ENCODE assay signal across 8 cellular contexts in genomic region chr10:59622320-59622901, GRCh38.
DNase-seq lines count a peak whose midpoint lies in the region; ATAC-seq and TF ChIP-seq lines count a peak whose summit lies in the region.

No MANE protein-coding gene starts in this region.

- intact Hi-C loops in aorta (cut with DNase I), result loop anchor here (2.0 to 10.0 kb wide), 7 partner anchors 182 to 848 kb away; partner anchors contain the start of gene CCDC6 (in 1 of the 2)

- WGBS in aorta, 2 donors, result 71 to 79% methylated on average over 13 of the region's 13 CpGs

- H3K36me3 ChIP-seq in WERI-Rb-1, result no peaks in the 10 kb centered on the region
- no peaks in the 10 kb centered on the region for H3K36me3 ChIP-seq in neural progenitor cell
- H3K36me3 ChIP-seq in aorta (ENCODE audit: control insufficient read depth in 1 of 2, insufficient read depth in 2 of 2, low read length in 1 of 2), result no peaks in the 10 kb centered on the region

- H3K27me3 ChIP-seq in WERI-Rb-1 (ENCODE audit: insufficient read depth, low read depth, severe bottlenecking) (no peaks in the 10 kb centered on the region), neural progenitor cell (no peaks in the 10 kb centered on the region), aorta (ENCODE audit: control insufficient read depth in 1 of 2, insufficient read depth in 2 of 2, low read length in 1 of 2) (no peaks in the 10 kb centered on the region)

- peaks cover 21% of the 10 kb centered on the region for H3F3A ChIP-seq in neural progenitor cell (ENCODE audit: low read depth)

- TF ChIP-seq CTCF in WERI-Rb-1 (IDR thresholded peaks at IDR 0.05; ENCODE audit: low read depth, low read length), result peak; percentile 47
- TF ChIP-seq CTCF in foreskin fibroblast (IDR thresholded peaks at IDR 0.05; ENCODE audit: low read depth, low read length), result peak; percentile 47
- TF ChIP-seq CTCF in neural progenitor cell (IDR thresholded peaks at IDR 0.05), result peak; percentile 72

- no peaks in the 10 kb centered on the region for H4K20me1 ChIP-seq in neural progenitor cell (ENCODE audit: low read depth)

- no peaks in the 10 kb centered on the region for H3K27me3 Mint-ChIP-seq in neural progenitor cell (ENCODE audit: insufficient read depth, low read depth)

- peaks cover 12% of the 10 kb centered on the region for H3K4me1 Mint-ChIP-seq in neural progenitor cell

- H3K9me3 Mint-ChIP-seq in neural progenitor cell, result no peaks in the 10 kb centered on the region

- H3K27ac ChIP-seq in WERI-Rb-1 (no peak overlapping the region), neural progenitor cell (no peak overlapping the region), aorta (ENCODE audit: low read depth in 1 of 2, low read length in 2 of 2) (no peak overlapping the region)

- ATAC-seq in GM18502 (IDR thresholded peaks at IDR 0.05; ENCODE audit: poor library complexity, unreplicated experiment) (peak; percentile 36), aorta (ENCODE audit: low FRiP score) (no peak), GM21825 (IDR thresholded peaks at IDR 0.05; ENCODE audit: unreplicated experiment) (no peak)

- H3K4me2 ChIP-seq in neural progenitor cell, result no peak overlapping the region

- no peaks in the 10 kb centered on the region for H3K36me3 Mint-ChIP-seq in neural progenitor cell

- no peak overlapping the region for H3K27ac Mint-ChIP-seq in neural progenitor cell

- H2AFZ ChIP-seq in neural progenitor cell (replicated peaks), result no peak overlapping the region

- H3K9ac ChIP-seq in neural progenitor cell, result no peak overlapping the region

- DNase-seq in AG08395 (ENCODE audit: low spot score) (peak; percentile 39), NCI-H2081 treated with DMSO at 0.1 percent for 48 hours (lab: John Stamatoyannopoulos, UW) (peak; percentile 10), WERI-Rb-1 (peak; percentile 60), foreskin fibroblast (peak; percentile 39 to 76), neural progenitor cell (ENCODE audit: low spot score) (peak; percentile 73), aorta (no peak)

- H3K79me2 ChIP-seq in neural progenitor cell (ENCODE audit: low read depth), result no peaks in the 10 kb centered on the region

- H3K4me3 ChIP-seq in WERI-Rb-1 (ENCODE audit: low read depth, low read length) (no peak overlapping the region), foreskin fibroblast (ENCODE audit: low read depth in 1 of 2, low read length in 2 of 2) (no peak overlapping the region), neural progenitor cell (no peak overlapping the region), aorta (ENCODE audit: low read length in 2 of 2) (no peak overlapping the region)

- H3K4me3 Mint-ChIP-seq in neural progenitor cell, result no peak overlapping the region

- H3K4me1 ChIP-seq in neural progenitor cell (peaks cover 15% of the 10 kb centered on the region), aorta (ENCODE audit: control insufficient read depth in 1 of 2, insufficient read depth in 2 of 2, low read length in 2 of 2) (peaks cover 0 to 3% of the 10 kb centered on the region in 2 donors)

- H3K9me3 ChIP-seq in WERI-Rb-1 (ENCODE audit: severe bottlenecking) (no peaks in the 10 kb centered on the region), neural progenitor cell (ENCODE audit: low read depth) (no peaks in the 10 kb centered on the region), aorta (ENCODE audit: control insufficient read depth, low read length) (no peaks in the 10 kb centered on the region)

Comparison
In these comparisons a context has a peak if more than half of its experiments do, and no peak if none do; other contexts are left out.
1. DNase-seq: peak in AG08395 (single experiment), NCI-H2081 treated with DMSO at 0.1 percent for 48 hours (single experiment), WERI-Rb-1 (single experiment), foreskin fibroblast (2 of 2) and neural progenitor cell (single experiment); none in aorta (0 of 2).
2. Peak in every context shown above with its lines, with median percentiles within 50 percentile points of each other: CTCF ChIP-seq.